19 cellular contexts compared by ENCODE assay signal in genomic region chr7:111255576-111255975, GRCh38.
"Had no signal": no experiment of that assay in that cellular context is flagged by ENCODE, and none has a peak within 500 bp of the region (broad histone marks: within the 10 kb centered on the region; RNA-seq: fewer than 3 reads in every experiment).

No MANE protein-coding gene starts in this region.

- H3K9me3 ChIP-seq: adrenal gland, body of pancreas, psoas muscle, sigmoid colon, upper lobe of right lung had no signal

- DNase-seq: activated CD4-positive, alpha-beta T cell treated with anti-CD3 and anti-CD28 coated beads, Interleukin-2, amount 10 ng/mL, durations not matched to agents 24 days and 14 days; activated CD8-positive, alpha-beta memory T cell treated with anti-CD3 and anti-CD28 coated beads for 24 hours; activated naive CD4-positive, alpha-beta T cell treated with anti-CD3 and anti-CD28 coated beads, Interleukin-2, amount 50 U/mL, for 16 hours; activated T-cell treated with anti-CD3 and anti-CD28 coated beads for 4 hours; adrenal gland; body of pancreas; cerebellar nuclear complex; head of caudate nucleus; left ventricle myocardium inferior; mesendoderm; nephron progenitor cell; psoas muscle; sigmoid colon; stimulated activated naive CD8-positive, alpha-beta T cell treated with anti-CD3 and anti-CD28 coated beads, Interleukin-15, Interleukin-2, amounts not matched to agents 100 U/mL and 50 U/mL, for 24 hours; T-cell; T1000; upper lobe of right lung had no signal

- H3K4me1 ChIP-seq: adrenal gland, body of pancreas, left ventricle myocardium inferior, psoas muscle, sigmoid colon, upper lobe of right lung had no signal

- H3K27ac ChIP-seq: adrenal gland, body of pancreas, left ventricle myocardium inferior, psoas muscle, sigmoid colon, upper lobe of right lung had no signal

- H3K27me3 ChIP-seq: adrenal gland, body of pancreas, sigmoid colon, upper lobe of right lung had no signal

- ATAC-seq: activated T-helper 17 cell treated with anti-CD3 and anti-CD28 coated beads, Interleukin-2, amount 50 U/mL, for 72 hours; body of pancreas; psoas muscle; stimulated activated naive CD8-positive, alpha-beta T cell treated with anti-CD3 and anti-CD28 coated beads, Interleukin-15, Interleukin-2, amounts not matched to agents 100 U/mL and 50 U/mL, for 24 hours; T-cell; upper lobe of right lung; WTC11 had no signal

- H3K36me3 ChIP-seq: adrenal gland, left ventricle myocardium inferior, sigmoid colon, upper lobe of right lung had no signal

- H3K4me3 ChIP-seq: adrenal gland, body of pancreas, left ventricle myocardium inferior, psoas muscle, sigmoid colon, upper lobe of right lung had no signal
